Comparison of ENCODE assay signal across 1 cellular context in the genomic region with DNA sequence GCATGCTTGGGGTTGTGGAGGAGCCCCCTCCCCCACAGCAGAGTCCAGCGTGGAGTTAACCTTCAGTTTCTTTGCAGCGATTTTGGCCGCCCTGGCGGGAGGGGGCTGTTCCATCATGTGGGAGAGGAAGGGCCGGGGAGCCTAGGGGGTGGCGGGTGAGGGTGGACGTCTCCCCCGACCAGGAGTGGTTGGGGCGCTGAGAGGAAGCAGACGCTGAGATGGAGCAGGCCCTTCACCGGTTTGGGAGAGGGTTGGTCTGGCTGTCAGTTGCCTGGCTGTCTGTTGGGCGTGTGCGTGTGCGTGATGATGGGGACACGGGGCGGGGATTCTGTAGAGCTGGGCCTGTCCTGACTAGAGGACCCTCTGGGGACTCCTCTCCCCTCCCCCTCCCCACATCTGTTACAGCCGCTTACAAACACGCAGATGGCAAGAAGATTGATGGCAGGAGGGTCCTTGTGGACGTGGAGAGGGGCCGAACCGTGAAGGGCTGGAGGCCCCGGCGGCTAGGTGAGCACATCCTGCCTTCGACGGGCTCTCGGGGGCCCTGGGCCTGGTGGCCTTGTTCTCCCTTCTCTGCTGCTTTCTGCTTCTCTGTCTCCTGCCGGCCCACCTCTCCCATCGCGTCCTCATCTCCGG.
TF ChIP-seq lines count a peak whose summit lies in the region.

No MANE protein-coding gene starts in this region.

TF ChIP-seq in GM12878, 131 proteins besides CTCF, POLR2A, EP300 and RAD21:
- TF ChIP-seq MEF2A (IDR thresholded peaks at IDR 0.05; ENCODE audit: insufficient read depth, low read depth, low read length) (no peak), POLR2AphosphoS5 (IDR thresholded peaks at IDR 0.05; ENCODE audit: low read length) (peak; percentile 58; the same call in 1 of the 2 replicates)
